ENCODE assay signal across 13 cellular contexts in the genomic region with DNA sequence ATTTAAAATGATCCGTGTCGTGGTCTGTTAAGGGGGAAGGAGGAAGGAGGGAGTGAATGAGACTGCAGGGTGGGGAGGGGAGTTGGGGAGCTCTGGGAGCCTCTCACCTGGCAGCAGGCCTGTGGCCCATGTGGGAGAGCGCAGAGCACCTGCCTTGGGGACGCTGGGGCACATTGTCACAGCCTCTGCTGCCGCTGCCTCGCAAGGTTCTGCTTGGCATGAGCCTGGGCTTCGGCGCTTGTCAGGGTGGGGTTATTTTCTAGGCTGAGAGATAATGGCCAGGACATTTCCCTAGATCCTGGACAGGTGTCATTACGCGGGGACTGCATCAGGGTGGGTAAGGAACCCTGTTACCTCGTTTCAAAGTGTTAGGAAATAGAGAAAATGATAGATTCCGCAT. TPM values are rescaled to one million over a fixed set of nuclear protein-coding genes. Genes with fewer than 3 reads are reported as not detected.
DNase-seq lines count a peak whose midpoint lies in the region; ATAC-seq, FAIRE-seq and TF ChIP-seq lines count a peak whose summit lies in the region.
"Had no signal": no experiment of that assay in that cellular context is flagged by ENCODE, and none has a peak within 500 bp of the region (broad histone marks: within the 10 kb centered on the region; RNA-seq: fewer than 3 reads in every experiment).

No MANE protein-coding gene starts in this region.

- 49 to 73% methylated on average over 8 to 11 of the region's 12 CpGs for WGBS in esophagus squamous epithelium, 2 donors
- WGBS in pancreas, 2 donors, result 71 to 73% methylated on average over 12 of the region's 12 CpGs

- H3K4me2 ChIP-seq in BLaER1 treated with 17β-estradiol and CSF1 and Interleukin-3, amounts not matched to agents 10 nM and 100 nM, result peak overlapping the region; percentile 39 to 87 (median 65)

- no peak for TF ChIP-seq POLR2A in esophagus squamous epithelium (IDR thresholded peaks at IDR 0.05)

- TF ChIP-seq CTCF in esophagus squamous epithelium (IDR thresholded peaks at IDR 0.05) (no peak), pancreas (IDR thresholded peaks at IDR 0.05) (no peak)

- 0 out of 22 replicates have a peak overlapping the region, but pooled peaks of 2 of the 11 experiments have one; percentile 48 to 63 for H3K27ac ChIP-seq in BLaER1 treated with 17β-estradiol and CSF1 and Interleukin-3, amounts not matched to agents 10 nM and 100 nM
- H3K27ac ChIP-seq in esophagus squamous epithelium, result peak overlapping the region; percentile 82 to 96 (median 92)
- H3K27ac ChIP-seq in pancreas, result peak overlapping the region in 3 of 4 donors; percentile 60 to 93 (median 90)

- no peak overlapping the region for H3K4me3 ChIP-seq in BLaER1 treated with 17β-estradiol and CSF1 and Interleukin-3, amounts not matched to agents 10 nM and 100 nM
- H3K4me3 ChIP-seq in esophagus squamous epithelium (no peak overlapping the region), pancreas (no peak overlapping the region)

- peaks cover 25 to 74% (median 46%) of the 10 kb centered on the region in 11 experiments for H3K36me3 ChIP-seq in BLaER1 treated with 17β-estradiol and CSF1 and Interleukin-3, amounts not matched to agents 10 nM and 100 nM
- H3K36me3 ChIP-seq in esophagus squamous epithelium (peaks cover 0 to 38% (median 0%) of the 10 kb centered on the region in 3 donors), pancreas (no peaks in the 10 kb centered on the region)

- H3K9ac ChIP-seq in BLaER1 treated with 17β-estradiol and CSF1 and Interleukin-3, amounts not matched to agents 10 nM and 100 nM, result peak overlapping the region in 3 of 11 experiments; percentile 16 to 55 (median 19); a peak in 3 of 22 replicates

- intact Hi-C loops in esophagus squamous epithelium (cut with DNase I) (no loop called here), pancreas (cut with DNase I) (no loop called here)

- H3K9me3 ChIP-seq in BLaER1 treated with 17β-estradiol and CSF1 and Interleukin-3, amounts not matched to agents 10 nM and 100 nM (replicated peaks in 1 of 11), result no peaks in the 10 kb centered on the region
- H3K9me3 ChIP-seq in esophagus squamous epithelium (no peaks in the 10 kb centered on the region), pancreas (no peaks in the 10 kb centered on the region)

- H4K20me1 ChIP-seq in BLaER1 treated with 17β-estradiol and CSF1 and Interleukin-3, amounts not matched to agents 10 nM and 100 nM, result peaks cover 96 to 100% (median 100%) of the 10 kb centered on the region in 11 experiments; a peak in 21 of 22 replicates

- H3K4me1 ChIP-seq in BLaER1 treated with 17β-estradiol and CSF1 and Interleukin-3, amounts not matched to agents 10 nM and 100 nM, result peaks cover 59 to 94% (median 68%) of the 10 kb centered on the region in 10 experiments
- peaks cover 26 to 89% (median 61%) of the 10 kb centered on the region in 3 donors for H3K4me1 ChIP-seq in esophagus squamous epithelium
- H3K4me1 ChIP-seq in pancreas, result peaks cover 20 to 27% (median 27%) of the 10 kb centered on the region in 3 donors

- FAIRE-seq in pancreas (lab: Jason Lieb, UNC), result no peak
- FAIRE-seq: RCC 7860 had no signal

- H3K27me3 ChIP-seq in BLaER1 treated with 17β-estradiol and CSF1 and Interleukin-3, amounts not matched to agents 10 nM and 100 nM, result no peaks in the 10 kb centered on the region
- H3K27me3 ChIP-seq in esophagus squamous epithelium (no peaks in the 10 kb centered on the region), pancreas (no peaks in the 10 kb centered on the region)

- peak; percentile 32 for DNase-seq in NCI-H2171 (lab: John Stamatoyannopoulos, UW)
- DNase-seq in esophagus squamous epithelium (lab: John Stamatoyannopoulos, UW), result no peak
- DNase-seq in pancreas, result peak in 1 of 6 donors; percentile 19
- no peak for DNase-seq in NCI-H146 (lab: John Stamatoyannopoulos, UW)
- DNase-seq: activated CD4-positive, CD25-positive, alpha-beta regulatory T cell; activated effector memory CD4-positive, alpha-beta T cell treated with Interleukin-2 at 50 U/mL for 16 hours; CD8-positive, alpha-beta T cell; stimulated activated CD4-positive, alpha-beta T cell treated with anti-CD3 and anti-CD28 coated beads, Interleukin-4, amount 100 ng/mL, for 24 hours had no signal

- ATAC-seq in pancreas, result no peak
- ATAC-seq in GM21528 (IDR thresholded peaks at IDR 0.05; ENCODE audit: low FRiP score, unreplicated experiment), result no peak
- ATAC-seq in HG03469 (IDR thresholded peaks at IDR 0.05; ENCODE audit: unreplicated experiment), result no peak
- no peak for ATAC-seq in HG03460 (IDR thresholded peaks at IDR 0.05; ENCODE audit: unreplicated experiment)
- ATAC-seq: CD8-positive, alpha-beta T cell had no signal

RNA-seq across cellular contexts. Expression of a gene that starts 2.2 kb away (rescaled TPM):
- total RNA-seq in esophagus squamous epithelium, result 100 to 1,000 TPM in 3 of 4 donors, 10 to 100 TPM in 1; 78.0 to 113 (median 105) TPM
- 10 to 100 TPM; 42.6 to 68.3 (median 52.5) TPM for total RNA-seq in pancreas
- polyA plus RNA-seq in pancreas, result 10 to 100 TPM; 67.7 to 93.2 TPM

RNA-seq across cellular contexts. Expression of a gene that starts 46.3 kb away (rescaled TPM):
- total RNA-seq in esophagus squamous epithelium, result 10 to 100 TPM; 22.3 to 29.6 (median 27.8) TPM
- 10 to 100 TPM; 13.1 to 23.8 (median 19.9) TPM for total RNA-seq in pancreas
- polyA plus RNA-seq in pancreas, result 10 to 100 TPM; 52.6 to 94.5 TPM
